Comparison of ENCODE assay signal across 8 cellular contexts in genomic region chr20:17822039-17822438, GRCh38.
DNase-seq lines count a peak whose midpoint lies in the region; ATAC-seq and TF ChIP-seq lines count a peak whose summit lies in the region.
"Had no signal": no experiment of that assay in that cellular context is flagged by ENCODE, and none has a peak within 500 bp of the region (broad histone marks: within the 10 kb centered on the region; RNA-seq: fewer than 3 reads in every experiment).

No MANE protein-coding gene starts in this region.

- peak overlapping the region in 4 of 5 donors; percentile 43 to 63 (median 60) for H3K27ac ChIP-seq in stomach
- no peak overlapping the region for H3K27ac ChIP-seq in osteoblast (ENCODE audit: low read depth, low read length)

- H3K36me3 ChIP-seq in adipocyte (ENCODE audit: control insufficient read depth, insufficient read depth, low read length, severe bottlenecking): no peaks in the 10 kb centered on the region
- H3K36me3 ChIP-seq in stomach: no peaks in the 10 kb centered on the region
- H3K36me3 ChIP-seq in osteoblast (ENCODE audit: insufficient read depth, low read length): no peaks in the 10 kb centered on the region

- peak overlapping the region; percentile 4 for H3K9ac ChIP-seq in adipocyte (ENCODE audit: low read length)

- H3K36me3 Mint-ChIP-seq in HFFc6 (ENCODE audit: low read depth): peaks cover 5% of the 10 kb centered on the region

- H3K4me3 Mint-ChIP-seq in HFFc6: no peak overlapping the region

- no peak overlapping the region for H3K4me3 ChIP-seq in adipocyte (ENCODE audit: low read length)
- no peak overlapping the region for H3K4me3 ChIP-seq in stomach
- H3K4me3 ChIP-seq in osteoblast (ENCODE audit: insufficient read depth, low read length): no peak overlapping the region

- H3K4me1 ChIP-seq in adipocyte (ENCODE audit: control insufficient read depth, insufficient read depth, low read length) (peaks cover 25% of the 10 kb centered on the region), stomach (peaks cover 17 to 41% (median 29%) of the 10 kb centered on the region in 4 donors), osteoblast (ENCODE audit: insufficient read depth, low read length) (peaks cover 13% of the 10 kb centered on the region)

- ATAC-seq in HG02981 (IDR thresholded peaks at IDR 0.05; ENCODE audit: unreplicated experiment): no peak

- peak; percentile 49 for DNase-seq in HFFc6
- peak; percentile 87 for DNase-seq in adipocyte (ENCODE audit: low read depth)
- DNase-seq in iris pigment epithelial cell (ENCODE audit: low read depth): peak; percentile 94
- peak; percentile 70 for DNase-seq in stomach
- DNase-seq in osteoblast (ENCODE audit: insufficient read length, low spot score, missing footprints): no peak
- no peak for DNase-seq in NCI-H1694 treated with DMSO at 0.1 percent for 48 hours (lab: John Stamatoyannopoulos, UW)
- DNase-seq: NCI-H2081 treated with DMSO at 0.1 percent for 48 hours had no signal

- peaks cover 9% of the 10 kb centered on the region for H3K9me3 ChIP-seq in adipocyte (ENCODE audit: control insufficient read depth, low read length)
- peaks cover 0 to 6% (median 0%) of the 10 kb centered on the region in 4 donors for H3K9me3 ChIP-seq in stomach
- H3K9me3 ChIP-seq in osteoblast (ENCODE audit: low read depth, low read length): no peaks in the 10 kb centered on the region

- no peaks in the 10 kb centered on the region for H4K20me1 ChIP-seq in osteoblast (ENCODE audit: insufficient read depth, low read length)

- H3K4me2 ChIP-seq in osteoblast (ENCODE audit: insufficient read depth, low read length): no peak overlapping the region

- intact Hi-C loops in stomach (cut with DNase I; ENCODE audit: low total_unique reads): no loop called here

- H3K4me1 Mint-ChIP-seq in HFFc6 (ENCODE audit: low read depth): peaks cover 37% of the 10 kb centered on the region

- no peaks in the 10 kb centered on the region for H3K79me2 ChIP-seq in osteoblast (ENCODE audit: insufficient read depth, low read length)

- no peak for TF ChIP-seq CTCF in HFFc6 (IDR thresholded peaks at IDR 0.05)
- TF ChIP-seq CTCF in stomach (IDR thresholded peaks at IDR 0.05): no peak
- TF ChIP-seq CTCF in osteoblast (IDR thresholded peaks at IDR 0.05; ENCODE audit: extremely low read depth, low read depth, low read length): no peak

- peaks cover 5% of the 10 kb centered on the region for H3K9me3 Mint-ChIP-seq in HFFc6

- no peak overlapping the region for H2AFZ ChIP-seq in osteoblast (ENCODE audit: low read length)

- TF ChIP-seq POLR2A in stomach (IDR thresholded peaks at IDR 0.05): no peak

- no peaks in the 10 kb centered on the region for H3K27me3 ChIP-seq in adipocyte (replicated peaks; ENCODE audit: control insufficient read depth, insufficient read depth, low read length)
- no peaks in the 10 kb centered on the region for H3K27me3 ChIP-seq in stomach
- no peaks in the 10 kb centered on the region for H3K27me3 ChIP-seq in osteoblast (ENCODE audit: insufficient read depth, low read length)

- 25 to 42% (median 32%) methylated on average over 5 of the region's 5 CpGs for WGBS in stomach, 5 donors

- no peaks in the 10 kb centered on the region; the same call in 1 of the 2 replicates for H3K27me3 Mint-ChIP-seq in HFFc6 (ENCODE audit: insufficient read depth)

- peak overlapping the region; percentile 27; the same call in 1 of the 2 replicates for H3K27ac Mint-ChIP-seq in HFFc6

- no peak for TF ChIP-seq EP300 in stomach (IDR thresholded peaks at IDR 0.05)

Comparison
In these comparisons a context has a peak if more than half of its experiments do, and no peak if none do; other contexts are left out.
1. DNase-seq: peak in HFFc6 (single experiment), adipocyte (single experiment), iris pigment epithelial cell (single experiment) and stomach (single experiment); none in osteoblast (single experiment) and NCI-H1694 treated with DMSO at 0.1 percent for 48 hours (single experiment).